Comparison of ENCODE assay signal across 28 cellular contexts in genomic region chr4:68433582-68433981, GRCh38. TPM values are rescaled to one million over a fixed set of nuclear protein-coding genes. Genes with fewer than 3 reads are reported as not detected.
"Had no signal": no experiment of that assay in that cellular context is flagged by ENCODE, and none has a peak within 500 bp of the region (broad histone marks: within the 10 kb centered on the region; RNA-seq: fewer than 3 reads in every experiment).

No MANE protein-coding gene starts in this region.

- ATAC-seq: heart left ventricle; left lobe of liver; mucosa of descending colon; naive thymus-derived CD8-positive, alpha-beta T cell; stimulated activated naive B cell treated with anti-CD40 and anti-IgM and Interleukin-4, amounts not matched to agents 10 μg/mL and 1 μg/mL and 100 μg/mL, for 72 hours; stimulated activated naive CD8-positive, alpha-beta T cell treated with anti-CD3 and anti-CD28 coated beads, Interleukin-15, amount 100 ng/mL, for 72 hours; upper lobe of right lung had no signal

- H3K4me3 Mint-ChIP-seq: stimulated activated naive B cell treated with anti-CD40 and anti-IgM and Interleukin-4, amounts not matched to agents 10 μg/mL and 1 μg/mL and 100 μg/mL, for 72 hours; stimulated activated naive CD8-positive, alpha-beta T cell treated with anti-CD3 and anti-CD28 coated beads, Interleukin-15, amount 100 ng/mL, for 72 hours had no signal

- H3K27me3 ChIP-seq: dorsolateral prefrontal cortex, heart left ventricle, right atrium auricular region, sigmoid colon, testis, tibial nerve, upper lobe of right lung, vagina had no signal

- H3K27ac Mint-ChIP-seq: stimulated activated naive B cell treated with anti-CD40 and anti-IgM and Interleukin-4, amounts not matched to agents 10 μg/mL and 1 μg/mL and 100 μg/mL, for 72 hours; stimulated activated naive CD8-positive, alpha-beta T cell treated with anti-CD3 and anti-CD28 coated beads, Interleukin-15, amount 100 ng/mL, for 72 hours had no signal

- H3K4me3 ChIP-seq: coronary artery, dorsolateral prefrontal cortex, heart left ventricle, mucosa of descending colon, right atrium auricular region, sigmoid colon, skin epidermis, testis, tibial nerve, upper lobe of right lung, vagina had no signal

- DNase-seq: dorsolateral prefrontal cortex; effector CD8-positive, alpha-beta T cell; erythroblast; heart left ventricle; hippocampal formation; kidney glomerular epithelial cell; mucosa of descending colon; naive thymus-derived CD8-positive, alpha-beta T cell; posterior cingulate gyrus; sigmoid colon; stimulated activated CD4-positive, alpha-beta T cell treated with anti-CD3 and anti-CD28 coated beads, Interleukin-2, amount 100 ng/mL, for 24 hours; stimulated activated CD4-positive, alpha-beta T cell treated with anti-CD3 and anti-CD28 coated beads, Interleukin-4, amount 100 ng/mL, for 4 hours; stimulated activated naive B cell treated with anti-CD40 and anti-IgM and Interleukin-4, amounts not matched to agents 10 μg/mL and 1 μg/mL and 100 μg/mL, for 72 hours; stimulated activated naive CD8-positive, alpha-beta T cell treated with anti-CD3 and anti-CD28 coated beads, Interleukin-15, amount 100 ng/mL, for 72 hours; testis; upper lobe of right lung had no signal

- H3K4me1 ChIP-seq: heart left ventricle, right atrium auricular region, sigmoid colon, testis, tibial nerve, upper lobe of right lung, vagina had no signal

- H3K27me3 Mint-ChIP-seq: naive thymus-derived CD8-positive, alpha-beta T cell; stimulated activated naive B cell treated with anti-CD40 and anti-IgM and Interleukin-4, amounts not matched to agents 10 μg/mL and 1 μg/mL and 100 μg/mL, for 72 hours; stimulated activated naive CD8-positive, alpha-beta T cell treated with anti-CD3 and anti-CD28 coated beads, Interleukin-15, amount 100 ng/mL, for 72 hours had no signal

- H3K27ac ChIP-seq: coronary artery, dorsolateral prefrontal cortex, heart left ventricle, right atrium auricular region, sigmoid colon, skin epidermis, testis, tibial nerve, upper lobe of right lung, vagina had no signal

- H3K36me3 ChIP-seq: heart left ventricle, right atrium auricular region, sigmoid colon, tibial nerve, upper lobe of right lung, vagina had no signal

- H3K9me3 Mint-ChIP-seq: stimulated activated naive B cell treated with anti-CD40 and anti-IgM and Interleukin-4, amounts not matched to agents 10 μg/mL and 1 μg/mL and 100 μg/mL, for 72 hours; stimulated activated naive CD8-positive, alpha-beta T cell treated with anti-CD3 and anti-CD28 coated beads, Interleukin-15, amount 100 ng/mL, for 72 hours had no signal

- H3K9me3 ChIP-seq: heart left ventricle, mucosa of descending colon, right atrium auricular region, sigmoid colon, testis, tibial nerve, upper lobe of right lung, vagina had no signal

- H3K36me3 Mint-ChIP-seq: stimulated activated naive B cell treated with anti-CD40 and anti-IgM and Interleukin-4, amounts not matched to agents 10 μg/mL and 1 μg/mL and 100 μg/mL, for 72 hours had no signal

RNA-seq across cellular contexts. Expression of gene TMPRSS11E, which starts 13.7 kb away (rescaled TPM):
- total RNA-seq: dorsolateral prefrontal cortex; frontal cortex; glomerular endothelial cell; heart left ventricle; left lobe of liver; mucosa of descending colon; naive thymus-derived CD8-positive, alpha-beta T cell; osteocyte; pulmonary artery endothelial cell; right atrium auricular region; sigmoid colon; subcutaneous adipose tissue; tibial nerve; upper lobe of right lung had no signal
- polyA plus RNA-seq: heart left ventricle, neural cell had no signal
